37 cellular contexts compared by ENCODE assay signal in the genomic region with DNA sequence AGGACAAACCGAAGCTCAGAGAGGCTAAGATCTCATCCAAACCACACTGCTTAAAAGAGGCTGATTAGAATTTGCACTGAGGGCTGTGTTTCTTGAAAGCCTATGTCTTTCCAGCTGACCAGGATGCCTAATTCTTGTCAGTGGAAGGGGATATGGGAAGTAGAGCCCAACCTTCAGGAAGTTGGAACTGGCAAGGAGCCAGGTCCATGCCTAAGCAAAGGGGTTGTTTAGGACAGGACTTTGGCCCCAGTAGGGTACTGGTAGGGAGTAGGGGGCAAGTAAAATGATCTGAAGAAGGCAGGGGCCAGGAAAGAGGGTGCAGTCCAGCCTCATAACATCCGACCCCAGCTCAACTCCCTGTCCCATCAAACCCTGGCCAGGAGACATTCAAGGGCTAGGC.
"Had no signal": no experiment of that assay in that cellular context is flagged by ENCODE, and none has a peak within 500 bp of the region (broad histone marks: within the 10 kb centered on the region; RNA-seq: fewer than 3 reads in every experiment).

No MANE protein-coding gene starts in this region.

- H3K36me3 ChIP-seq: adrenal gland, brain microvascular endothelial cell, breast epithelium had no signal

- H3K36me3 Mint-ChIP-seq: activated CD4-positive, alpha-beta memory T cell treated with anti-CD3 and anti-CD28 coated beads for 36 hours; activated naive CD4-positive, alpha-beta T cell treated with anti-CD3 and anti-CD28 coated beads, Interleukin-2, amount 50 U/mL, for 72 hours; activated naive CD8-positive, alpha-beta T cell treated with anti-CD3 and anti-CD28 coated beads for 36 hours had no signal

- H3K27ac Mint-ChIP-seq: activated B cell treated with CpG ODN at 0.5 μM for 24 hours; activated CD4-positive, alpha-beta memory T cell treated with anti-CD3 and anti-CD28 coated beads for 36 hours; activated CD4-positive, alpha-beta T cell treated with anti-CD3 and anti-CD28 coated beads, Interleukin-2, amount 10 ng/mL, durations not matched to agents 24 days and 14 days; activated CD8-positive, alpha-beta T cell treated with anti-CD3 and anti-CD28 coated beads for 36 hours; activated naive CD4-positive, alpha-beta T cell treated with anti-CD3 and anti-CD28 coated beads for 36 hours; activated naive CD4-positive, alpha-beta T cell treated with anti-CD3 and anti-CD28 coated beads, Interleukin-2, amount 50 U/mL, for 72 hours; activated naive CD8-positive, alpha-beta T cell treated with anti-CD3 and anti-CD28 coated beads for 36 hours; activated T-cell treated with anti-CD3 and anti-CD28 coated beads, Interleukin-2, amount 50 U/mL, for 72 hours; activated T-helper 1 cell treated with anti-CD3 and anti-CD28 coated beads, Interleukin-12 subunit alpha, Interleukin-12 subunit beta, Interleukin-2, Interleukin-4 antibody, amounts not matched to agents 30 ng/mL and 10 ng/mL and 1 ng/mL, durations not matched to agents 14 hours and 24 hours and 36 hours; activated T-helper 17 cell treated with anti-CD3 and anti-CD28 coated beads, Interleukin-2, amount 50 U/mL, for 72 hours; T-helper 1 cell treated with Interleukin-12 subunit alpha and Interleukin-12 subunit beta and Interleukin-4 antibody, amounts not matched to agents 30 μg/mL and 1 μg/mL, for 36 hours; T-helper 2 cell treated with Interferon-gamma antibody and Interleukin-4, amounts not matched to agents 5 μg/mL and 100 μg/mL, for 36 hours had no signal

- DNase-seq: activated B cell treated with CpG ODN at 0.5 μM for 24 hours; activated CD4-positive, alpha-beta memory T cell treated with anti-CD3 and anti-CD28 coated beads for 36 hours; activated CD4-positive, alpha-beta T cell treated with anti-CD3 and anti-CD28 coated beads for 4 hours; activated CD4-positive, alpha-beta T cell treated with anti-CD3 and anti-CD28 coated beads, Interleukin-2, amount 10 ng/mL, durations not matched to agents 24 days and 14 days; activated CD4-positive, alpha-beta T cell treated with anti-CD3 and anti-CD28 coated beads, Interleukin-2, amount 50 U/mL, for 1 hour; activated CD4-positive, alpha-beta T cell treated with anti-CD3 and anti-CD28 coated beads, Interleukin-2, amount 50 U/mL, for 4 hours; activated CD4-positive, CD25-positive, alpha-beta regulatory T cell treated with anti-CD3 and anti-CD28 coated beads, Interleukin-2, amount 50 U/mL, for 72 hours; activated CD8-positive, alpha-beta memory T cell treated with anti-CD3 and anti-CD28 coated beads, Interleukin-2, amount 50 U/mL, for 4 hours; activated CD8-positive, alpha-beta T cell treated with anti-CD3 and anti-CD28 coated beads for 36 hours; activated effector memory CD4-positive, alpha-beta T cell treated with anti-CD3 and anti-CD28 coated beads, Interleukin-2, amount 50 U/mL, for 16 hours; activated gamma-delta T cell treated with Interleukin-2 at 50 U/mL for 16 hours; activated naive CD4-positive, alpha-beta T cell; activated naive CD4-positive, alpha-beta T cell treated with anti-CD3 and anti-CD28 coated beads for 36 hours; activated naive CD4-positive, alpha-beta T cell treated with anti-CD3 and anti-CD28 coated beads, Interleukin-2, amount 50 U/mL, for 16 hours; activated naive CD8-positive, alpha-beta T cell treated with anti-CD3 and anti-CD28 coated beads for 36 hours; activated T-cell treated with anti-CD3 and anti-CD28 coated beads for 4 hours; activated T-cell treated with anti-CD3 and anti-CD28 coated beads, Interleukin-2, amount 50 U/mL, for 1 hour; activated T-cell treated with anti-CD3 and anti-CD28 coated beads, Interleukin-2, amount 50 U/mL, for 4 hours; activated T-cell treated with anti-CD3 and anti-CD28 coated beads, Interleukin-2, amount 50 U/mL, for 72 hours; adrenal gland; amniotic stem cell; aorta; body of pancreas; brain microvascular endothelial cell; central memory CD4-positive, alpha-beta T cell; T-helper 1 cell; T-helper 2 cell; T-helper 9 cell had no signal

- H3K27me3 Mint-ChIP-seq: activated B cell treated with CpG ODN at 0.5 μM for 24 hours; activated CD4-positive, alpha-beta T cell treated with anti-CD3 and anti-CD28 coated beads, Interleukin-2, amount 10 ng/mL, durations not matched to agents 24 days and 14 days; activated naive CD8-positive, alpha-beta T cell treated with anti-CD3 and anti-CD28 coated beads for 36 hours had no signal

- H3K27ac ChIP-seq: adrenal gland, body of pancreas, brain microvascular endothelial cell, breast epithelium, VCaP had no signal

- H3K27me3 ChIP-seq: adrenal gland, body of pancreas, brain microvascular endothelial cell, breast epithelium had no signal

- H3K4me3 Mint-ChIP-seq: activated B cell treated with CpG ODN at 0.5 μM for 24 hours; activated CD4-positive, alpha-beta memory T cell treated with anti-CD3 and anti-CD28 coated beads for 36 hours; activated CD4-positive, alpha-beta T cell treated with anti-CD3 and anti-CD28 coated beads, Interleukin-2, amount 10 ng/mL, durations not matched to agents 24 days and 14 days; activated CD8-positive, alpha-beta T cell treated with anti-CD3 and anti-CD28 coated beads for 36 hours; activated naive CD4-positive, alpha-beta T cell treated with anti-CD3 and anti-CD28 coated beads for 36 hours; activated naive CD8-positive, alpha-beta T cell treated with anti-CD3 and anti-CD28 coated beads for 36 hours; activated T-cell treated with anti-CD3 and anti-CD28 coated beads, Interleukin-2, amount 50 U/mL, for 4 hours; activated T-cell treated with anti-CD3 and anti-CD28 coated beads, Interleukin-2, amount 50 U/mL, for 72 hours; activated T-helper 1 cell treated with anti-CD3 and anti-CD28 coated beads, Interleukin-12 subunit alpha, Interleukin-12 subunit beta, Interleukin-2, Interleukin-4 antibody, amounts not matched to agents 30 ng/mL and 10 ng/mL and 1 ng/mL, durations not matched to agents 14 hours and 24 hours and 36 hours; activated T-helper 17 cell treated with anti-CD3 and anti-CD28 coated beads, Interleukin-2, amount 50 U/mL, for 72 hours; T-helper 1 cell treated with Interleukin-12 subunit alpha and Interleukin-12 subunit beta and Interleukin-4 antibody, amounts not matched to agents 30 μg/mL and 1 μg/mL, for 36 hours; T-helper 2 cell treated with Interferon-gamma antibody and Interleukin-4, amounts not matched to agents 5 μg/mL and 100 μg/mL, for 36 hours had no signal

- H3K4me3 ChIP-seq: adrenal gland, body of pancreas, breast epithelium had no signal

- H3K4me1 ChIP-seq: adrenal gland, body of pancreas, breast epithelium had no signal

- H3K9me3 ChIP-seq: adrenal gland had no signal

- FAIRE-seq: astrocyte, TTC549 had no signal

- H3K4me1 Mint-ChIP-seq: activated B cell treated with CpG ODN at 0.5 μM for 24 hours; activated CD4-positive, alpha-beta T cell treated with anti-CD3 and anti-CD28 coated beads, Interleukin-2, amount 10 ng/mL, durations not matched to agents 24 days and 14 days; activated naive CD8-positive, alpha-beta T cell treated with anti-CD3 and anti-CD28 coated beads for 36 hours; activated T-helper 17 cell treated with anti-CD3 and anti-CD28 coated beads, Interleukin-2, amount 50 U/mL, for 72 hours had no signal

- ATAC-seq: activated CD8-positive, alpha-beta T cell treated with anti-CD3 and anti-CD28 coated beads for 36 hours; activated naive CD4-positive, alpha-beta T cell treated with anti-CD3 and anti-CD28 coated beads, Interleukin-2, amount 50 U/mL, for 72 hours; activated T-cell treated with anti-CD3 and anti-CD28 coated beads, Interleukin-2, amount 50 U/mL, for 4 hours; activated T-cell treated with anti-CD3 and anti-CD28 coated beads, Interleukin-2, amount 50 U/mL, for 72 hours; activated T-helper 17 cell treated with anti-CD3 and anti-CD28 coated beads, Interleukin-2, amount 50 U/mL, for 72 hours; body of pancreas had no signal

- H3K9me3 Mint-ChIP-seq: activated B cell treated with CpG ODN at 0.5 μM for 24 hours; activated CD4-positive, alpha-beta memory T cell treated with anti-CD3 and anti-CD28 coated beads for 36 hours; activated CD4-positive, alpha-beta T cell treated with anti-CD3 and anti-CD28 coated beads, Interleukin-2, amount 10 ng/mL, durations not matched to agents 24 days and 14 days; activated CD8-positive, alpha-beta T cell treated with anti-CD3 and anti-CD28 coated beads for 36 hours; activated naive CD4-positive, alpha-beta T cell treated with anti-CD3 and anti-CD28 coated beads, Interleukin-2, amount 50 U/mL, for 72 hours; activated naive CD8-positive, alpha-beta T cell treated with anti-CD3 and anti-CD28 coated beads for 36 hours; activated T-cell treated with anti-CD3 and anti-CD28 coated beads, Interleukin-2, amount 50 U/mL, for 4 hours; activated T-cell treated with anti-CD3 and anti-CD28 coated beads, Interleukin-2, amount 50 U/mL, for 72 hours; activated T-helper 1 cell treated with anti-CD3 and anti-CD28 coated beads, Interleukin-12 subunit alpha, Interleukin-12 subunit beta, Interleukin-2, Interleukin-4 antibody, amounts not matched to agents 30 ng/mL and 10 ng/mL and 1 ng/mL, durations not matched to agents 14 hours and 24 hours and 36 hours; activated T-helper 17 cell treated with anti-CD3 and anti-CD28 coated beads, Interleukin-2, amount 50 U/mL, for 72 hours; T-helper 1 cell treated with Interleukin-12 subunit alpha and Interleukin-12 subunit beta and Interleukin-4 antibody, amounts not matched to agents 30 μg/mL and 1 μg/mL, for 36 hours; T-helper 2 cell treated with Interferon-gamma antibody and Interleukin-4, amounts not matched to agents 5 μg/mL and 100 μg/mL, for 36 hours had no signal
